8 cellular contexts compared by ENCODE assay signal in the genomic region with DNA sequence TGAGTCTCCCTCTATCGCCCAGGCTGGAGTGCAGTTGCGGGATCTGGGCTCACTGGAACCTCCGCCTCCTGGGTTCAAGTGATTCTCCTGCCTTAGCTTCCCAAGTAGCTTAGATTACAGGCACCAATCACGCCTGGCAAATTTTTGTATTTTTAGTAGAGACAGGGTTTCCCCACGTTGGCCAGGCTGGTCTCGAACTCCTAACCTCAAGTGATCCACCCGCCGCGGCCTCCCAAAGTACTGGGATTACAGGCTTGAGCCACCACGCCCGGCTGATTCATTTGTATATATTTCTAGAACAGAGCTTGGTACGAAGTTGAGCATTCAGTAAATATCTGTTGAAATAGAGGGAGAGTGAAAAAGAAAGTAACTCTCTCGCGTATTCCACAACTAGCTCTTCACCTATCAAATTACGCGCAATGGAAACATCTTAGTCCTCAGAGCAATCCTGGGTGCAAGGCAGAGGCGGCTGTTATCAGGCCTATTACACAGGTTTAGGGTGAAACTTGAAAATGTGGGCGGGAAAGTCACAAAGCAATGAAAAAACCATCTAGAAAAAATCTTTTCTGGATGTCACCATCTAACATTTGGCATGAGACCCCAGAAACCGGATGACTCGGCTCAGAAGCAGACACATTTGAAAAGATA. TPM values are rescaled to one million over a fixed set of nuclear protein-coding genes. Genes with fewer than 3 reads are reported as not detected.
DNase-seq lines count a peak whose midpoint lies in the region; FAIRE-seq and TF ChIP-seq lines count a peak whose summit lies in the region.

No MANE protein-coding gene starts in this region.

- no peak overlapping the region for H3K56ac ChIP-seq in H1 (replicated peaks; ENCODE audit: insufficient read length, low read depth, low read length)

- WGBS in H1 (ENCODE audit: extremely low coverage in 1 of 2, insufficient coverage in 1 of 2, insufficient read length in 1 of 2, insufficient replicate concordance in 2 of 2, low coverage in 1 of 2, low lambda C conversion rate in 2 of 2, missing lambda C conversion rate in 1 of 2), 2 experiments = 84% methylated on average over 20 of the region's 20 CpGs; no CpG with 5 or more reads in 1 of the 2 experiments
- WGBS in thymus = 86% methylated on average over 20 of the region's 20 CpGs

- TF ChIP-seq RAD21 in H1 (IDR thresholded peaks at IDR 0.05 in 1 of 2, conservative IDR thresholded peaks at IDR 0.05 in 1 of 2; ENCODE audit: low read depth in 2 of 2, low read length in 2 of 2) = no peak

- H3K9ac ChIP-seq in HUES48 (ENCODE audit: low read depth, low read length) (peak overlapping the region; percentile 53), H1 (replicated peaks in 1 of 4; ENCODE audit: extremely low read depth in 1 of 4, low read depth in 3 of 4, low read length in 3 of 4) (peak overlapping the region in 3 of 4 experiments; percentile 1 to 15 (median 3); a peak in 3 of 7 replicates)

- H3K4ac ChIP-seq in H1 (replicated peaks; ENCODE audit: insufficient read length, low read depth, low read length) = no peak overlapping the region

- H3K4me2 ChIP-seq in H1 (ENCODE audit: insufficient read depth in 1 of 2, low read depth in 2 of 2, low read length in 2 of 2) = peak overlapping the region; percentile 56 to 81

- H3K4me1 Mint-ChIP-seq in Caco-2 (ENCODE audit: low read depth, unreplicated experiment) = peaks cover 36% of the 10 kb centered on the region
- peaks cover 34% of the 10 kb centered on the region for H3K4me1 Mint-ChIP-seq in nephron

- no peak overlapping the region for H3K23ac ChIP-seq in H1 (ENCODE audit: insufficient read length)

- peak overlapping the region; percentile 29; the same call in 1 of the 2 replicates for H2BK5ac ChIP-seq in H1 (ENCODE audit: low read depth, low read length)

- POLR2A ChIA-PET in Caco-2 (lab: Charles Lee) (interaction anchor here (0.6 kb wide), 1 partner anchor 112 kb away, joined by 7 read pairs; no protein-coding TSS in a partner anchor), H1 (lab: Charles Lee; ENCODE audit: partially characterized antibody) (interaction anchor here (0.9 to 3.4 kb wide), 10 partner anchors 9 to 76 kb away, joined by 3 to 16 read pairs (median 6); a partner anchor contains a TSS)

- intact Hi-C loops in Caco-2 (cut with micrococcal nuclease; ENCODE audit: unreplicated experiment) = no loop called here

- no peaks in the 10 kb centered on the region; the same call in 1 of the 2 replicates for H3K23me2 ChIP-seq in H1 (ENCODE audit: low read depth, low read length)

- H2BK12ac ChIP-seq in H1 (ENCODE audit: low read depth, low read length) = no peak overlapping the region

- H3K4me3 Mint-ChIP-seq in Caco-2 (ENCODE audit: unreplicated experiment) = peak overlapping the region; percentile 92
- peak overlapping the region; percentile 85 to 93 (median 89) for H3K4me3 Mint-ChIP-seq in nephron

- no peaks in the 10 kb centered on the region for H3K27me3 ChIP-seq in Caco-2 (replicated peaks; ENCODE audit: control insufficient read depth, insufficient read depth, low read length)
- no peaks in the 10 kb centered on the region for H3K27me3 ChIP-seq in HUES48 (ENCODE audit: control insufficient read depth, insufficient read depth, low read length)
- no peaks in the 10 kb centered on the region for H3K27me3 ChIP-seq in H1 (replicated peaks in 1 of 4; ENCODE audit: control insufficient read depth in 3 of 4, extremely low read depth in 1 of 4, insufficient read depth in 3 of 4, low read length in 3 of 4)
- H3K27me3 ChIP-seq in thymus (ENCODE audit: control insufficient read depth, insufficient read depth) = no peaks in the 10 kb centered on the region

- FAIRE-seq in H1 (lab: Jason Lieb, UNC) = no peak

- H4K91ac ChIP-seq in H1 (replicated peaks; ENCODE audit: insufficient read length, low read length) = peak overlapping the region; percentile 25

- no peak overlapping the region for H4K5ac ChIP-seq in H1 (ENCODE audit: insufficient read length, low read depth, low read length)

- H3K27me3 Mint-ChIP-seq in Caco-2 (ENCODE audit: insufficient read depth, unreplicated experiment) (no peaks in the 10 kb centered on the region), nephron (ENCODE audit: low read depth) (peaks cover 8% of the 10 kb centered on the region)

- no peak for TF ChIP-seq EP300 in H1 (IDR thresholded peaks at IDR 0.05; ENCODE audit: borderline replicate concordance in 1 of 2, low read depth in 2 of 2, low read length in 2 of 2)

- no peaks in the 10 kb centered on the region for H3K9me3 ChIP-seq in Caco-2
- no peaks in the 10 kb centered on the region for H3K9me3 ChIP-seq in HUES48 (ENCODE audit: control insufficient read depth, insufficient read depth, low read length)
- no peaks in the 10 kb centered on the region for H3K9me3 ChIP-seq in H1 (ENCODE audit: insufficient read depth in 2 of 2, low read depth in 1 of 2, low read length in 1 of 2)
- H3K9me3 ChIP-seq in thymus (ENCODE audit: control insufficient read depth) = no peaks in the 10 kb centered on the region

- peaks cover 8 to 24% of the 10 kb centered on the region in 2 experiments for H3K79me2 ChIP-seq in H1 (ENCODE audit: control insufficient read depth in 1 of 2, insufficient read depth in 2 of 2, low read length in 2 of 2)

- CTCF ChIA-PET in Caco-2 (lab: Charles Lee) (no interaction called here), H1 (lab: Charles Lee; ENCODE audit: partially characterized antibody) (interaction anchor here (1.3 to 12.2 kb wide), 7 partner anchors 10 to 108 kb away, joined by 3 to 248 read pairs (median 5); no protein-coding TSS in a partner anchor)

- H3K36me3 ChIP-seq in Caco-2 (ENCODE audit: control insufficient read depth, insufficient read depth, low read length) (no peaks in the 10 kb centered on the region; the same call in 1 of the 2 replicates), HUES48 (ENCODE audit: control insufficient read depth, insufficient read depth, low read length) (peaks cover 22% of the 10 kb centered on the region), H1 (ENCODE audit: control insufficient read depth in 2 of 4, insufficient read depth in 4 of 4, low read length in 3 of 4) (peaks cover 4 to 24% (median 7%) of the 10 kb centered on the region in 4 experiments; a peak in 7 of 8 replicates), thymus (ENCODE audit: control insufficient read depth, insufficient read depth) (no peaks in the 10 kb centered on the region)

- H3K36me3 Mint-ChIP-seq in Caco-2 (ENCODE audit: insufficient read depth, unreplicated experiment) = peaks cover 34% of the 10 kb centered on the region
- H3K36me3 Mint-ChIP-seq in nephron (ENCODE audit: low read depth) = peaks cover 11% of the 10 kb centered on the region

- no peak for TF ChIP-seq POLR2A in H1 (IDR thresholded peaks at IDR 0.05; ENCODE audit: control extremely low read depth in 1 of 2, low read depth in 2 of 2, low read length in 2 of 2)

- H3K79me1 ChIP-seq in H1 (ENCODE audit: low read depth, low read length) = peaks cover 2% of the 10 kb centered on the region; the same call in 1 of the 2 replicates

- H3K4me1 ChIP-seq in Caco-2 (peaks cover 26% of the 10 kb centered on the region), HUES48 (ENCODE audit: control insufficient read depth, insufficient read depth, low read length) (peaks cover 12% of the 10 kb centered on the region), H1 (replicated peaks in 1 of 4; ENCODE audit: control insufficient read depth in 3 of 4, insufficient read depth in 4 of 4, low read length in 3 of 4) (peaks cover 3 to 9% (median 4%) of the 10 kb centered on the region in 4 experiments; a peak in 6 of 7 replicates), thymus (ENCODE audit: control insufficient read depth, insufficient read depth, low read length) (peaks cover 10% of the 10 kb centered on the region)

- peak overlapping the region; percentile 73; the same call in 1 of the 2 replicates for H4K8ac ChIP-seq in H1 (ENCODE audit: extremely low read depth, insufficient read depth, low read length)

- H3K4me3 ChIP-seq in Caco-2 (ENCODE audit: low read depth, low read length) = peak overlapping the region; percentile 37
- peak overlapping the region; percentile 76 for H3K4me3 ChIP-seq in HUES48 (ENCODE audit: low read depth, low read length)
- peak overlapping the region; percentile 19 to 95 (median 38); a peak in 5 of 8 replicates for H3K4me3 ChIP-seq in H1 (ENCODE audit: extremely low read depth in 1 of 4, insufficient read depth in 2 of 4, low read depth in 3 of 4, low read length in 4 of 4)
- H3K4me3 ChIP-seq in thymus (ENCODE audit: low read length) = peak overlapping the region; percentile 91

- peak overlapping the region; percentile 71 for H2AFZ ChIP-seq in H1 (ENCODE audit: low read length)

- H3K14ac ChIP-seq in H1 (ENCODE audit: insufficient read length) = no peak overlapping the region

- H2BK20ac ChIP-seq in H1 (ENCODE audit: low read length) = no peak overlapping the region

- TF ChIP-seq CTCF in Caco-2 (IDR thresholded peaks at IDR 0.05; ENCODE audit: insufficient read depth in 1 of 2, low read depth in 1 of 2, low read length in 1 of 2, severe bottlenecking in 1 of 2, unreplicated experiment in 1 of 2) = no peak
- no peak for TF ChIP-seq CTCF in H1 (IDR thresholded peaks at IDR 0.05; ENCODE audit: control extremely low read depth in 1 of 3, insufficient read depth in 1 of 3, low read depth in 1 of 3, low read length in 3 of 3)
- no peak for TF ChIP-seq CTCF in nephron (IDR thresholded peaks at IDR 0.05; ENCODE audit: unreplicated experiment in 3 of 3)

- H3K27ac ChIP-seq in HUES48 (ENCODE audit: low read depth, low read length) (peak overlapping the region; percentile 32), H1 (ENCODE audit: low read depth, low read length) (peak overlapping the region; percentile 13; the same call in 1 of the 2 replicates), thymus (ENCODE audit: low read depth) (peak overlapping the region; percentile 71)

- peak overlapping the region; percentile 98 for H3K27ac Mint-ChIP-seq in Caco-2 (ENCODE audit: unreplicated experiment)
- H3K27ac Mint-ChIP-seq in nephron = peak overlapping the region; percentile 93 to 96 (median 95)

- H3K9me3 Mint-ChIP-seq in Caco-2 (ENCODE audit: unreplicated experiment) (peaks cover 8% of the 10 kb centered on the region), nephron (no peaks in the 10 kb centered on the region)

- no peak for DNase-seq in Caco-2
- DNase-seq in activated CD4-positive, alpha-beta T cell treated with anti-CD3 and anti-CD28 coated beads, Interleukin-2, amount 50 U/mL, for 24 hours (ENCODE audit: low read depth in 1 of 2, low spot score in 1 of 2) = peak; percentile 44 to 65
- no peak for DNase-seq in H1 (ENCODE audit: low read depth in 1 of 2, low spot score in 2 of 2)
- DNase-seq in NCI-H1048 (lab: John Stamatoyannopoulos, UW) = no peak
- no peak for DNase-seq in NCI-H526 treated with DMSO at 0.1 percent for 48 hours (lab: John Stamatoyannopoulos, UW)

- H2BK15ac ChIP-seq in H1 (ENCODE audit: low read length) = no peak overlapping the region

- peak overlapping the region; percentile 19 for H2BK120ac ChIP-seq in H1 (replicated peaks; ENCODE audit: low read depth, low read length)

- no peak overlapping the region for H3K18ac ChIP-seq in H1 (ENCODE audit: extremely low read depth, low read length)

- H2AK5ac ChIP-seq in H1 (ENCODE audit: low read depth, low read length) = no peak overlapping the region

- H4K20me1 ChIP-seq in H1 (replicated peaks in 1 of 2; ENCODE audit: control insufficient read depth in 1 of 2, insufficient read depth in 2 of 2, low read length in 2 of 2) = peaks cover 0 to 1% of the 10 kb centered on the region in 2 experiments

- TSS peak; percentile 85 for BruUV-seq in Caco-2 (replicated peaks; lab: Mats Ljungman, UMichigan)

RNA-seq across cellular contexts. Expression of a gene that starts 0.7 kb away (rescaled TPM):
- total RNA-seq in Caco-2 (2022) = 240 and 255 TPM in 2 replicates
- total RNA-seq in H1 (2021; fragmentation: NEBNext Ultra II Directional; extraction: Animal tissue kit (Norgen Biotek cat#: 25700)) = 87.8 and 97.0 TPM in 2 replicates
- polyA plus RNA-seq in H1 (2011; rRNA removed) = 55.0 and 86.2 TPM in 2 replicates
- 94.9 TPM for polyA plus RNA-seq in H1 (2011; cell fraction: cytosol; rRNA removed)
- 37.7 TPM for polyA plus RNA-seq in H1 (2011; cell fraction: nucleus; rRNA removed)
- 88.3 to 116 TPM (median 97.3 TPM) in 4 replicates for polyA plus RNA-seq in H1 (2012, experiment 1 of 2)
- polyA plus RNA-seq in H1 (2012, experiment 2 of 2) = 40.9 TPM
- polyA plus RNA-seq in H1 (2013, experiment 1 of 2) = 49.9 TPM
- polyA plus RNA-seq in H1 (2013, experiment 2 of 2) = 51.0 TPM
- polyA minus RNA-seq in H1 (2011; rRNA and poly(A)+ RNA removed) = 87.1 and 104 TPM in 2 replicates
- 34.2 TPM for polyA minus RNA-seq in H1 (2011; cell fraction: cytosol; rRNA and poly(A)+ RNA removed)
- 26.1 TPM for polyA minus RNA-seq in H1 (2011; cell fraction: nucleus; rRNA and poly(A)+ RNA removed)
- polyA plus RNA-seq in thymus = 132 TPM

RNA-seq across cellular contexts. Expression of a gene that starts 35.0 kb away (rescaled TPM):
- not detected in 2 replicates for total RNA-seq in Caco-2 (2022)
- total RNA-seq in H1 (2021; fragmentation: NEBNext Ultra II Directional; extraction: Animal tissue kit (Norgen Biotek cat#: 25700)) = not detected in 2 replicates
- polyA plus RNA-seq in H1 (2011; rRNA removed) = not detected in 2 replicates
- not detected for polyA plus RNA-seq in H1 (2011; cell fraction: cytosol; rRNA removed)
- not detected for polyA plus RNA-seq in H1 (2011; cell fraction: nucleus; rRNA removed)
- polyA plus RNA-seq in H1 (2012, experiment 1 of 2) = not detected in 4 replicates
- polyA plus RNA-seq in H1 (2012, experiment 2 of 2) = not detected
- not detected for polyA plus RNA-seq in H1 (2013, experiment 1 of 2)
- polyA plus RNA-seq in H1 (2013, experiment 2 of 2) = not detected
- not detected in 2 replicates for polyA minus RNA-seq in H1 (2011; rRNA and poly(A)+ RNA removed)
- not detected for polyA minus RNA-seq in H1 (2011; cell fraction: cytosol; rRNA and poly(A)+ RNA removed)
- not detected for polyA minus RNA-seq in H1 (2011; cell fraction: nucleus; rRNA and poly(A)+ RNA removed)
- polyA plus RNA-seq in thymus = 7.7 TPM

RNA-seq across cellular contexts. Expression of a gene that starts 55.7 kb away (rescaled TPM):
- 0.21 TPM in 1 of 2 replicates, not detected in the other for total RNA-seq in Caco-2 (2022)
- total RNA-seq in H1 (2021; fragmentation: NEBNext Ultra II Directional; extraction: Animal tissue kit (Norgen Biotek cat#: 25700)) = 8.7 and 10.5 TPM in 2 replicates
- 3.9 and 5.6 TPM in 2 replicates for polyA plus RNA-seq in H1 (2011; rRNA removed)
- 5.1 TPM for polyA plus RNA-seq in H1 (2011; cell fraction: cytosol; rRNA removed)
- 16.0 TPM for polyA plus RNA-seq in H1 (2011; cell fraction: nucleus; rRNA removed)
- 4.8 to 6.1 TPM (median 5.7 TPM) in 4 replicates for polyA plus RNA-seq in H1 (2012, experiment 1 of 2)
- 2.7 TPM for polyA plus RNA-seq in H1 (2012, experiment 2 of 2)
- 10.7 TPM for polyA plus RNA-seq in H1 (2013, experiment 1 of 2)
- polyA plus RNA-seq in H1 (2013, experiment 2 of 2) = 11.5 TPM
- 6.1 and 6.8 TPM in 2 replicates for polyA minus RNA-seq in H1 (2011; rRNA and poly(A)+ RNA removed)
- polyA minus RNA-seq in H1 (2011; cell fraction: cytosol; rRNA and poly(A)+ RNA removed) = 8.8 TPM
- 3.3 TPM for polyA minus RNA-seq in H1 (2011; cell fraction: nucleus; rRNA and poly(A)+ RNA removed)
- polyA plus RNA-seq in thymus = 1.3 TPM

Comparison
In these comparisons a context has a peak if more than half of its experiments do, and no peak if none do; other contexts are left out.
1. DNase-seq: peak in activated CD4-positive, alpha-beta T cell treated with anti-CD3 and anti-CD28 coated beads, Interleukin-2, amount 50 U/mL, for 24 hours (2 of 2); none in Caco-2 (0 of 2), H1 (0 of 2), NCI-H1048 (single experiment) and NCI-H526 treated with DMSO at 0.1 percent for 48 hours (single experiment).
2. H3K4me3 ChIP-seq: peak in every context shown above with its lines; median percentile 91 in thymus; 76 in HUES48; 38 in H1; 37 in Caco-2.
3. H3K27ac ChIP-seq: peak in every context shown above with its lines; median percentile 71 in thymus; 32 in HUES48; 13 in H1.